ENCODE assay signal across 1 cellular context in the genomic region with DNA sequence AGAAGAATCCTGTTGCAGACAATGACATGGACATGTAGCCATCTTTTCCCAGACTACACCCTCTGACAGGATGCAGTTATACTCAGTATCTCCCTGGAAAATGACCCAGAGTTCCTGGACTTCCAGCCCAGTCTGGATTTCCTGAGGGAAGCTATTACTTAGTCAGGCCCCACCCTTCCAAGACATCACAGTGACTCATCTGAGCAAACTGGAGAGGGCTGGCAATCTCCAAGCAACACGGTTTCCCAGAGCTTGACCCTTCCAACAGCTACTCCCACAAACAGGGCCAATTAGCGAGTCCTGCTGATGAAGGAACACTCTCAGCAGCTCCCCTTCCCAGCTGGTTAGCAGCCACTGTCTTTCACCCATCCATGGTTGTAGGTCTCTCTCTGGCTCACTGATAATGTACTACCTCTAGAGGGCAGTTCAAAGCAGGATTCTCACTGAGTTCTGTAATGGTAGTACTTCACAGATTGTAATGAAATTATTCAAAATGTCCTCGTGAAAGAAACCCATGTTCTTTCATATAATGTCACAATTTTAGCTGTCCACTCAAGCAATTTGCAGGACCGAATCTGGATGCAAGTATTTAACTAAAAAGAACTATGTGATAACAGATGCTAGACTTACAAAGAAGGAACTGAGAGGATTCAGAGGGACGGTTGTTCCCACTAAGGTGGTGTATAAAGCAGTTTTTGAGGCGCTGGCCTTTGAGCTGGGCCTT.
TF ChIP-seq lines count a peak whose summit lies in the region.

No MANE protein-coding gene starts in this region.

TF ChIP-seq in GM23338, 12 proteins besides CTCF, POLR2A, EP300 and RAD21:
- TF ChIP-seq, protein P1, sequence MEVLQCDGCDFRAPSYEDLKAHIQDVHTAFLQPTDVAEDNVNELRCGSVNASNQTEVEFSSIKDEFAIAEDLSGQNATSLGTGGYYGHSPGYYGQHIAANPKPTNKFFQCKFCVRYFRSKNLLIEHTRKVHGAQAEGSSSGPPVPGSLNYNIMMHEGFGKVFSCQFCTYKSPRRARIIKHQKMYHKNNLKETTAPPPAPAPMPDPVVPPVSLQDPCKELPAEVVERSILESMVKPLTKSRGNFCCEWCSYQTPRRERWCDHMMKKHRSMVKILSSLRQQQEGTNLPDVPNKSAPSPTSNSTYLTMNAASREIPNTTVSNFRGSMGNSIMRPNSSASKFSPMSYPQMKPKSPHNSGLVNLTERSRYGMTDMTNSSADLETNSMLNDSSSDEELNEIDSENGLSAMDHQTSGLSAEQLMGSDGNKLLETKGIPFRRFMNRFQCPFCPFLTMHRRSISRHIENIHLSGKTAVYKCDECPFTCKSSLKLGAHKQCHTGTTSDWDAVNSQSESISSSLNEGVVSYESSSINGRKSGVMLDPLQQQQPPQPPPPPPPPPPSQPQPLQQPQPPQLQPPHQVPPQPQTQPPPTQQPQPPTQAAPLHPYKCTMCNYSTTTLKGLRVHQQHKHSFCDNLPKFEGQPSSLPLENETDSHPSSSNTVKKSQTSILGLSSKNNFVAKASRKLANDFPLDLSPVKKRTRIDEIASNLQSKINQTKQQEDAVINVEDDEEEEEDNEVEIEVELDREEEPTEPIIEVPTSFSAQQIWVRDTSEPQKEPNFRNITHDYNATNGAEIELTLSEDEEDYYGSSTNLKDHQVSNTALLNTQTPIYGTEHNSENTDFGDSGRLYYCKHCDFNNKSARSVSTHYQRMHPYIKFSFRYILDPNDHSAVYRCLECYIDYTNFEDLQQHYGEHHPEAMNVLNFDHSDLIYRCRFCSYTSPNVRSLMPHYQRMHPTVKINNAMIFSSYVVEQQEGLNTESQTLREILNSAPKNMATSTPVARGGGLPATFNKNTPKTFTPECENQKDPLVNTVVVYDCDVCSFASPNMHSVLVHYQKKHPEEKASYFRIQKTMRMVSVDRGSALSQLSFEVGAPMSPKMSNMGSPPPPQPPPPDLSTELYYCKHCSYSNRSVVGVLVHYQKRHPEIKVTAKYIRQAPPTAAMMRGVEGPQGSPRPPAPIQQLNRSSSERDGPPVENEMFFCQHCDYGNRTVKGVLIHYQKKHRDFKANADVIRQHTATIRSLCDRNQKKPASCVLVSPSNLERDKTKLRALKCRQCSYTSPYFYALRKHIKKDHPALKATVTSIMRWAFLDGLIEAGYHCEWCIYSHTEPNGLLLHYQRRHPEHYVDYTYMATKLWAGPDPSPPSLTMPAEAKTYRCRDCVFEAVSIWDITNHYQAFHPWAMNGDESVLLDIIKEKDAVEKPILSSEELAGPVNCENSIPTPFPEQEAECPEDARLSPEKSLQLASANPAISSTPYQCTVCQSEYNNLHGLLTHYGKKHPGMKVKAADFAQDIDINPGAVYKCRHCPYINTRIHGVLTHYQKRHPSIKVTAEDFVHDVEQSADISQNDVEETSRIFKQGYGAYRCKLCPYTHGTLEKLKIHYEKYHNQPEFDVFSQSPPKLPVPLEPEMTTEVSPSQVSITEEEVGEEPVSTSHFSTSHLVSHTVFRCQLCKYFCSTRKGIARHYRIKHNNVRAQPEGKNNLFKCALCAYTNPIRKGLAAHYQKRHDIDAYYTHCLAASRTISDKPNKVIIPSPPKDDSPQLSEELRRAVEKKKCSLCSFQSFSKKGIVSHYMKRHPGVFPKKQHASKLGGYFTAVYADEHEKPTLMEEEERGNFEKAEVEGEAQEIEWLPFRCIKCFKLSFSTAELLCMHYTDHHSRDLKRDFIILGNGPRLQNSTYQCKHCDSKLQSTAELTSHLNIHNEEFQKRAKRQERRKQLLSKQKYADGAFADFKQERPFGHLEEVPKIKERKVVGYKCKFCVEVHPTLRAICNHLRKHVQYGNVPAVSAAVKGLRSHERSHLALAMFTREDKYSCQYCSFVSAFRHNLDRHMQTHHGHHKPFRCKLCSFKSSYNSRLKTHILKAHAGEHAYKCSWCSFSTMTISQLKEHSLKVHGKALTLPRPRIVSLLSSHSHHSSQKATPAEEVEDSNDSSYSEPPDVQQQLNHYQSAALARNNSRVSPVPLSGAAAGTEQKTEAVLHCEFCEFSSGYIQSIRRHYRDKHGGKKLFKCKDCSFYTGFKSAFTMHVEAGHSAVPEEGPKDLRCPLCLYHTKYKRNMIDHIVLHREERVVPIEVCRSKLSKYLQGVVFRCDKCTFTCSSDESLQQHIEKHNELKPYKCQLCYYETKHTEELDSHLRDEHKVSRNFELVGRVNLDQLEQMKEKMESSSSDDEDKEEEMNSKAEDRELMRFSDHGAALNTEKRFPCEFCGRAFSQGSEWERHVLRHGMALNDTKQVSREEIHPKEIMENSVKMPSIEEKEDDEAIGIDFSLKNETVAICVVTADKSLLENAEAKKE (CRISPR knock-in tag; IDR thresholded peaks at IDR 0.05): peak; percentile 91
- no peak for TF ChIP-seq EZH2 (IDR thresholded peaks at IDR 0.05; ENCODE audit: low read depth, unreplicated experiment)
- no peak for TF ChIP-seq EZH2phosphoT487 (IDR thresholded peaks at IDR 0.05; ENCODE audit: unreplicated experiment)
- no peak for TF ChIP-seq STAT1 (IDR thresholded peaks at IDR 0.05; ENCODE audit: unreplicated experiment)
